23 cellular contexts compared by ENCODE assay signal in genomic region chr1:181846681-181847080, GRCh38.
"Had no signal": no experiment of that assay in that cellular context is flagged by ENCODE, and none has a peak within 500 bp of the region (broad histone marks: within the 10 kb centered on the region; RNA-seq: fewer than 3 reads in every experiment).

No MANE protein-coding gene starts in this region.

- H3K27me3 Mint-ChIP-seq: dendritic cell treated with granulocyte-macrophage colony-stimulating factor and Interleukin-4, amounts not matched to agents 40 ng/mL and 50 ng/mL, for 4 days had no signal

- H3K4me1 Mint-ChIP-seq: endodermal cell, mesothelial cell of epicardium had no signal

- ATAC-seq: effector memory CD8-positive, alpha-beta T cell; esophagus mucosa; gastrocnemius medialis; heart right ventricle; left cardiac atrium; left lung; left ventricle myocardium superior; lower lobe of right lung; mucosa of descending colon had no signal

- H3K27ac Mint-ChIP-seq: dendritic cell treated with granulocyte-macrophage colony-stimulating factor and Interleukin-4, amounts not matched to agents 40 ng/mL and 50 ng/mL, for 4 days; effector memory CD8-positive, alpha-beta T cell; endodermal cell; mesothelial cell of epicardium had no signal

- H3K9me3 Mint-ChIP-seq: endodermal cell had no signal

- DNase-seq: colonic mucosa; cortex of kidney; effector CD8-positive, alpha-beta T cell; effector memory CD8-positive, alpha-beta T cell; endodermal cell; erythroblast; esophagus squamous epithelium; foreskin fibroblast; foreskin melanocyte; gastrocnemius medialis; glutamatergic neuron; head of caudate nucleus; heart right ventricle; hippocampal formation; left cardiac atrium; left lung; left ventricle myocardium superior; lower lobe of right lung; mesenchymal stem cell; mucosa of descending colon had no signal

- H3K36me3 Mint-ChIP-seq: mesothelial cell of epicardium had no signal

- H3K4me3 Mint-ChIP-seq: dendritic cell treated with granulocyte-macrophage colony-stimulating factor and Interleukin-4, amounts not matched to agents 40 ng/mL and 50 ng/mL, for 4 days; effector memory CD8-positive, alpha-beta T cell; endodermal cell; mesothelial cell of epicardium had no signal
